In genomic region chr4:140219070-140219469, GRCh38 we compare ENCODE assay signal across 6 cellular contexts.
DNase-seq lines count a peak whose midpoint lies in the region; ATAC-seq and TF ChIP-seq lines count a peak whose summit lies in the region.
"Not testable (repeated sequence)": the region's sequence is repeated elsewhere in the genome, so short reads cannot be mapped to it uniquely, and the experiment has no call there.

No MANE protein-coding gene starts in this region.

- WGBS in H9 (ENCODE audit: extremely low coverage, insufficient read length, low lambda C conversion rate), result no CpG with 5 or more reads among the region's 5 CpGs
- WGBS in HUES64, result 33% methylated on average over 5 of the region's 5 CpGs
- WGBS in endodermal cell (ENCODE audit: insufficient coverage in 1 of 2, insufficient read length in 1 of 2), 2 experiments, result 21 to 32% methylated on average over 3 to 5 of the region's 5 CpGs
- no CpG with 5 or more reads among the region's 5 CpGs for WGBS in mesendoderm (ENCODE audit: extremely low coverage, insufficient coverage, low lambda C conversion rate)
- no CpG with 5 or more reads among the region's 5 CpGs for WGBS in neuronal stem cell (ENCODE audit: extremely low coverage in 2 of 2, insufficient read length in 2 of 2, insufficient replicate concordance in 1 of 2), 2 donors

- H3K9me3 Mint-ChIP-seq in H9, WTC11, endodermal cell: not testable (repeated sequence)

- H3T11ph ChIP-seq in H9 (ENCODE audit: low read length), result not testable (repeated sequence)

- not testable (repeated sequence) for H3K79me1 ChIP-seq in H9 (ENCODE audit: insufficient read depth, low read depth, low read length, poor library complexity, severe bottlenecking); mesendoderm (ENCODE audit: low read length); neuronal stem cell (ENCODE audit: low read depth, low read length)

- H3K4ac ChIP-seq in H9 (ENCODE audit: low read depth, low read length); neuronal stem cell (ENCODE audit: low read length): not testable (repeated sequence)
- peak overlapping the region; percentile 78 for H3K4ac ChIP-seq in mesendoderm (ENCODE audit: low read depth, low read length)

- peak overlapping the region; percentile 81 to 91 (median 90) for H3K27ac Mint-ChIP-seq in H9
- H3K27ac Mint-ChIP-seq in WTC11, result peak overlapping the region; percentile 86
- H3K27ac Mint-ChIP-seq in endodermal cell, result not testable (repeated sequence)

- POLR2A ChIA-PET in WTC11 (lab: Charles Lee), result not testable (repeated sequence)

- peak; percentile 39 for DNase-seq in H9
- DNase-seq in WTC11 (ENCODE audit: low spot score); neuronal stem cell (ENCODE audit: low spot score): not testable (repeated sequence)
- DNase-seq in endodermal cell, result peak; percentile 87
- peak; percentile 93 for DNase-seq in mesendoderm

- H3K4me1 Mint-ChIP-seq in H9, result peaks cover 25 to 26% of the 10 kb centered on the region in 2 experiments
- H3K4me1 Mint-ChIP-seq in WTC11, result peaks cover 16% of the 10 kb centered on the region
- H3K4me1 Mint-ChIP-seq in endodermal cell, result peaks cover 36% of the 10 kb centered on the region

- not testable (repeated sequence) for H3K36me3 ChIP-seq in HUES64 (ENCODE audit: insufficient read depth, low read length); endodermal cell (ENCODE audit: control insufficient read depth, insufficient read depth, low read length); mesendoderm (ENCODE audit: control insufficient read depth, insufficient read depth, low read length); neuronal stem cell (replicated peaks in 1 of 2; ENCODE audit: control insufficient read depth in 2 of 2, insufficient read depth in 2 of 2, low read length in 2 of 2)

- not testable (repeated sequence) for H3K27me3 ChIP-seq in H9 (ENCODE audit: insufficient read depth, low read length); HUES64 (ENCODE audit: insufficient read depth, low read length); endodermal cell (ENCODE audit: control insufficient read depth, insufficient read depth, low read length, poor library complexity, severe bottlenecking); mesendoderm (ENCODE audit: insufficient read depth, low read length, poor library complexity); neuronal stem cell (ENCODE audit: control insufficient read depth in 3 of 3, insufficient read depth in 3 of 3, low read depth in 1 of 3, low read length in 3 of 3)

- H3K79me2 ChIP-seq in H9 (ENCODE audit: insufficient read depth, low read length); mesendoderm (ENCODE audit: control insufficient read depth, insufficient read depth, low read length): not testable (repeated sequence)

- H3K23me2 ChIP-seq in H9 (ENCODE audit: insufficient read length, low read depth, low read length, poor library complexity, severe bottlenecking), result not testable (repeated sequence)

- H4K5ac ChIP-seq in H9 (ENCODE audit: insufficient read length, low read depth, low read length); mesendoderm (ENCODE audit: low read length): not testable (repeated sequence)

- not testable (repeated sequence) for H3K4me3 ChIP-seq in HUES64 (ENCODE audit: low read length); endodermal cell (ENCODE audit: low read length); mesendoderm (ENCODE audit: low read length); neuronal stem cell (ENCODE audit: low read length in 2 of 2)

- H2AFZ ChIP-seq in H9 (ENCODE audit: low read length); neuronal stem cell (ENCODE audit: low read length): not testable (repeated sequence)

- H2AK5ac ChIP-seq in H9 (ENCODE audit: insufficient read length, low read length); mesendoderm (ENCODE audit: low read length); neuronal stem cell (ENCODE audit: low read depth, low read length): not testable (repeated sequence)

- not testable (repeated sequence) for H2BK20ac ChIP-seq in H9 (ENCODE audit: low read depth, low read length, poor library complexity, severe bottlenecking)

- H2BK15ac ChIP-seq in H9 (ENCODE audit: low read depth, low read length); mesendoderm (replicated peaks; ENCODE audit: low read depth); neuronal stem cell (ENCODE audit: low read length): not testable (repeated sequence)

- not testable (repeated sequence) for H3K27me3 Mint-ChIP-seq in H9 (ENCODE audit: low read depth); WTC11 (ENCODE audit: low read depth); endodermal cell (ENCODE audit: insufficient read depth)

- not testable (repeated sequence) for H3K27ac ChIP-seq in H9 (ENCODE audit: insufficient read length, low read depth, low read length); neuronal stem cell (replicated peaks; ENCODE audit: low read length)
- H3K27ac ChIP-seq in HUES64 (ENCODE audit: low read depth, low read length) (peak overlapping the region; percentile 68; the same call in 1 of the 2 replicates), endodermal cell (ENCODE audit: low read depth, low read length) (peak overlapping the region; percentile 30), mesendoderm (ENCODE audit: low read depth, low read length) (peak overlapping the region; percentile 90)

- H3K9me3 ChIP-seq in H9 (ENCODE audit: control insufficient read depth, low read depth, low read length); HUES64 (ENCODE audit: insufficient read depth, low read depth, low read length); endodermal cell (ENCODE audit: control insufficient read depth, low read length); neuronal stem cell (replicated peaks in 1 of 2; ENCODE audit: control insufficient read depth in 2 of 2, insufficient read depth in 1 of 2, low read depth in 1 of 2, low read length in 2 of 2): not testable (repeated sequence)

- H3K36me3 Mint-ChIP-seq in H9 (ENCODE audit: insufficient read depth in 1 of 3, low read depth in 3 of 3); WTC11; endodermal cell (ENCODE audit: low read depth): not testable (repeated sequence)

- ATAC-seq in WTC11, result peak; percentile 86

- H3K4me3 Mint-ChIP-seq in H9, WTC11, endodermal cell: not testable (repeated sequence)

- not testable (repeated sequence) for H3K23ac ChIP-seq in H9 (ENCODE audit: insufficient read length, low read depth, low read length); mesendoderm (ENCODE audit: low read length); neuronal stem cell (ENCODE audit: low read depth, low read length, poor library complexity)

- H3K9ac ChIP-seq in H9 (ENCODE audit: extremely low read depth, insufficient read length, low read length); neuronal stem cell (ENCODE audit: low read depth, low read length, poor library complexity): not testable (repeated sequence)
- peak overlapping the region; percentile 37; the same call in 1 of the 2 replicates for H3K9ac ChIP-seq in HUES64 (ENCODE audit: low read depth, low read length)
- H3K9ac ChIP-seq in endodermal cell (ENCODE audit: extremely low read depth, low read length, poor library complexity, severe bottlenecking), result peak overlapping the region; percentile 70
- H3K9ac ChIP-seq in mesendoderm (ENCODE audit: low read length), result peak overlapping the region; percentile 24

- H4K91ac ChIP-seq in H9 (ENCODE audit: insufficient read length, low read depth, low read length); neuronal stem cell (ENCODE audit: low read depth, low read length, poor library complexity): not testable (repeated sequence)

- not testable (repeated sequence) for H2BK5ac ChIP-seq in H9 (ENCODE audit: insufficient read length, low read length); neuronal stem cell (ENCODE audit: low read length)
- H2BK5ac ChIP-seq in mesendoderm (ENCODE audit: low read length), result peak overlapping the region; percentile 85

- CTCF ChIA-PET in WTC11 (lab: Charles Lee), result not testable (repeated sequence)

- H3K4me1 ChIP-seq in H9 (ENCODE audit: insufficient read depth, low read length); mesendoderm (ENCODE audit: control insufficient read depth, low read depth, low read length): not testable (repeated sequence)
- peaks cover 16% of the 10 kb centered on the region for H3K4me1 ChIP-seq in HUES64 (ENCODE audit: insufficient read depth, low read length)
- peaks cover 17% of the 10 kb centered on the region for H3K4me1 ChIP-seq in endodermal cell (ENCODE audit: control insufficient read depth, insufficient read depth, low read length)
- peaks cover 3 to 13% of the 10 kb centered on the region in 2 donors for H3K4me1 ChIP-seq in neuronal stem cell (ENCODE audit: control insufficient read depth in 2 of 2, insufficient read depth in 1 of 2, low read depth in 1 of 2, low read length in 2 of 2)

- not testable (repeated sequence) for H3K4me2 ChIP-seq in H9 (ENCODE audit: insufficient read depth, insufficient read length, low read length); mesendoderm (ENCODE audit: low read length)
- peak overlapping the region; percentile 14 for H3K4me2 ChIP-seq in neuronal stem cell (ENCODE audit: insufficient read depth, low read length, poor library complexity, severe bottlenecking)

- not testable (repeated sequence) for H2BK12ac ChIP-seq in H9 (ENCODE audit: insufficient read length, low read depth, low read length); neuronal stem cell (ENCODE audit: low read length)

- H3K18ac ChIP-seq in H9 (ENCODE audit: insufficient read length, low read depth, low read length); neuronal stem cell (ENCODE audit: low read length): not testable (repeated sequence)
- H3K18ac ChIP-seq in mesendoderm (ENCODE audit: low read length), result peak overlapping the region; percentile 96

- H3K14ac ChIP-seq in H9 (ENCODE audit: insufficient read depth, low read length); neuronal stem cell (ENCODE audit: low read length): not testable (repeated sequence)

- H4K8ac ChIP-seq in H9 (replicated peaks; ENCODE audit: insufficient read length, low read depth, low read length); mesendoderm (ENCODE audit: low read depth, low read length); neuronal stem cell (ENCODE audit: low read depth, low read length): not testable (repeated sequence)

- not testable (repeated sequence) for TF ChIP-seq CTCF in H9 (conservative IDR thresholded peaks at IDR 0.05); WTC11 (IDR thresholded peaks at IDR 0.05); endodermal cell (conservative IDR thresholded peaks at IDR 0.05)

- not testable (repeated sequence) for H2BK120ac ChIP-seq in H9 (ENCODE audit: low read depth, low read length, poor library complexity, severe bottlenecking); neuronal stem cell (ENCODE audit: low read depth, low read length)
- H2BK120ac ChIP-seq in mesendoderm (ENCODE audit: low read depth, low read length), result peak overlapping the region; percentile 97

- not testable (repeated sequence) for H4K20me1 ChIP-seq in H9 (ENCODE audit: control insufficient read depth, insufficient read depth, insufficient read length)

- H3K56ac ChIP-seq in H9 (ENCODE audit: insufficient read length, low read depth, low read length), result not testable (repeated sequence)
- H3K56ac ChIP-seq in mesendoderm (ENCODE audit: low read length), result peak overlapping the region; percentile 73
